ENCODE assay signal across 8 cellular contexts in the genomic region with DNA sequence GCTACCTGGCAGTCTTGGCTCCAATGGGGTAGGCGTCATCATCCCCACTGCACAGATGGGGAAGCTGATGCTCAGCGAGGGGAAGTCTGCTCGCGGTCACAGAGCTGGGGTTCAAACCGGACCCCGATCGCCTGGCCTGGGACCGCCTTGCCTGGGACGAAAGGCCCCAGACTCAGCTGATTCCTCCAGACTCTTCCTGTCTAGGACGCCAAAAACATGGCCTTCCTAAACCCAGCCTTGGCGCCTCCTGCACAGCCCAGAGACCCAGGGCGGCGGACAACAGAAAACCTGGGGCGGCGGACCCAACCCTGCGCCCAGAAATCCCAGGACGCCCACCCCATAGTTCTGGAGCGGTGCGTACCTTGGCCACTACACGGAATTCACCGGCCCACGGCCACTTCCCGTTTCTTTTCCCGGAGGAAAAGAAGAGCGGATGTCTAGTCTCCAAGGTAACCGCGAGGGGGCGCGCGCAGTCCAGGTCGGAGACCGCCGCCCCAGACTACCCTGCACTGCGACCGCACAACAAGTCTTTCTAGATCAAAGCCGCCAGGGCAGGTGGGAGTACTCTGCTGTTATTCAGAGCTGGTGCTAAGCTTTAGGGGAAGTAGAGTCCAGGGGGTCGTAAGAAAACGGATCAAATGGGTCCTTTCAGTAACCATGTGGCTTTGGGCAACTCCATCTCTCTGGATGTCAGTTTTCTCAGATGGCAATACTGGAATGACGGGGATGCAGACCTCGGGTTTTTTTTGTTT. TPM values are rescaled to one million over a fixed set of nuclear protein-coding genes. Genes with fewer than 3 reads are reported as not detected.
DNase-seq lines count a peak whose midpoint lies in the region; ATAC-seq and TF ChIP-seq lines count a peak whose summit lies in the region.

No MANE protein-coding gene starts in this region.

- H3K23ac ChIP-seq in trophoblast cell (ENCODE audit: low read length): no peak overlapping the region

- no peaks in the 10 kb centered on the region for H3K9me3 Mint-ChIP-seq in CD8-positive, alpha-beta memory T cell
- H3K9me3 Mint-ChIP-seq in activated naive CD8-positive, alpha-beta T cell (ENCODE audit: low read depth): no peaks in the 10 kb centered on the region
- no peaks in the 10 kb centered on the region for H3K9me3 Mint-ChIP-seq in type B pancreatic cell

- H3K27me3 Mint-ChIP-seq in CD8-positive, alpha-beta memory T cell: peaks cover 41 to 60% of the 10 kb centered on the region in 2 donors
- H3K27me3 Mint-ChIP-seq in activated naive CD8-positive, alpha-beta T cell: peaks cover 43% of the 10 kb centered on the region
- peaks cover 22% of the 10 kb centered on the region for H3K27me3 Mint-ChIP-seq in type B pancreatic cell

- peak overlapping the region; percentile 24 for H2AFZ ChIP-seq in trophoblast cell (ENCODE audit: insufficient read depth, low read length, poor library complexity)

- peaks cover 4% of the 10 kb centered on the region for H3K4me1 ChIP-seq in CD8-positive, alpha-beta memory T cell (ENCODE audit: insufficient read depth, low read length)
- H3K4me1 ChIP-seq in trophoblast cell (ENCODE audit: control insufficient read depth in 1 of 2, insufficient read depth in 2 of 2, low read length in 2 of 2): peaks cover 0 to 4% of the 10 kb centered on the region in 2 experiments

- peak overlapping the region; percentile 94 for H4K8ac ChIP-seq in trophoblast cell (ENCODE audit: low read depth, low read length)

- H3K9me3 ChIP-seq in CD8-positive, alpha-beta memory T cell (ENCODE audit: low read length): no peaks in the 10 kb centered on the region
- H3K9me3 ChIP-seq in trophoblast cell (ENCODE audit: insufficient read depth, low read depth, low read length): peaks cover 2% of the 10 kb centered on the region

- H2BK120ac ChIP-seq in trophoblast cell (ENCODE audit: insufficient read depth, low read length, poor library complexity): peak overlapping the region; percentile 48

- H3K36me3 Mint-ChIP-seq in CD8-positive, alpha-beta memory T cell: no peaks in the 10 kb centered on the region
- H3K36me3 Mint-ChIP-seq in activated naive CD8-positive, alpha-beta T cell: no peaks in the 10 kb centered on the region
- H3K36me3 Mint-ChIP-seq in type B pancreatic cell: no peaks in the 10 kb centered on the region

- peak overlapping the region; percentile 90 for H4K12ac ChIP-seq in trophoblast cell (ENCODE audit: low read depth, low read length)

- H3K4ac ChIP-seq in trophoblast cell (ENCODE audit: low read depth, low read length): peak overlapping the region; percentile 44

- no peaks in the 10 kb centered on the region for H3K36me3 ChIP-seq in CD8-positive, alpha-beta memory T cell (ENCODE audit: insufficient read depth, low read length)
- no peaks in the 10 kb centered on the region for H3K36me3 ChIP-seq in trophoblast cell (ENCODE audit: control insufficient read depth in 1 of 2, insufficient read depth in 2 of 2, low read length in 2 of 2)

- no peak overlapping the region for H3K4me3 ChIP-seq in CD8-positive, alpha-beta memory T cell (ENCODE audit: low read length)
- H3K4me3 ChIP-seq in Jurkat, Clone E6-1 (ENCODE audit: low read length): peak overlapping the region; percentile 5; the same call in 1 of the 2 replicates
- peak overlapping the region; percentile 46 for H3K4me3 ChIP-seq in trophoblast cell (ENCODE audit: low read depth, low read length)

- POLR2A ChIA-PET in CD8-positive, alpha-beta memory T cell (lab: Charles Lee): no interaction called here

- DNase-seq in CD8-positive, alpha-beta memory T cell: peak; percentile 35 to 64 (median 45)
- DNase-seq in Jurkat, Clone E6-1 (ENCODE audit: low read depth, low spot score): peak; percentile 50
- DNase-seq in Right ventricle myocardium superior: peak; percentile 85
- DNase-seq in trophoblast cell: peak; percentile 84 to 94
- DNase-seq in type B pancreatic cell (ENCODE audit: extremely low spot score, unreplicated experiment): peak; percentile 84

- H4K91ac ChIP-seq in trophoblast cell (ENCODE audit: low read depth, low read length): peak overlapping the region; percentile 58

- ATAC-seq in GM21360 (IDR thresholded peaks at IDR 0.05; ENCODE audit: unreplicated experiment) (peak; percentile 61), SK-N-SH treated with all-trans-retinoic acid at 6 μM for 48 hours (peak; percentile 92), Right ventricle myocardium superior (ENCODE audit: poor library complexity) (peak; percentile 83)

- intact Hi-C loops in Right ventricle myocardium superior (cut with DNase I): loop anchor here (5.0 kb wide), 1 partner anchor 57 kb away; a partner anchor contains a TSS

- H3K27me3 ChIP-seq in CD8-positive, alpha-beta memory T cell (ENCODE audit: insufficient read depth, low read length, poor library complexity, severe bottlenecking): peaks cover 34% of the 10 kb centered on the region
- H3K27me3 ChIP-seq in trophoblast cell (ENCODE audit: insufficient read depth, low read length): no peaks in the 10 kb centered on the region

- peak overlapping the region; percentile 73 for H3K4me2 ChIP-seq in trophoblast cell (ENCODE audit: low read length)

- peaks cover under 1% of the 10 kb centered on the region for H3K79me2 ChIP-seq in trophoblast cell (ENCODE audit: control insufficient read depth, insufficient read depth, low read length, poor library complexity)

- H3K79me1 ChIP-seq in trophoblast cell (ENCODE audit: low read length): peaks cover 2% of the 10 kb centered on the region

- peak overlapping the region in 6 of 7 donors; percentile 37 to 61 (median 52) for H3K4me3 Mint-ChIP-seq in CD8-positive, alpha-beta memory T cell
- peak overlapping the region; percentile 54 for H3K4me3 Mint-ChIP-seq in activated naive CD8-positive, alpha-beta T cell
- H3K4me3 Mint-ChIP-seq in type B pancreatic cell: peak overlapping the region; percentile 81

- CTCF ChIA-PET in CD8-positive, alpha-beta memory T cell (lab: Charles Lee): interaction anchor here (0.6 to 2.0 kb wide), 8 partner anchors 9 to 57 kb away, joined by 3 to 9 read pairs (median 4); a partner anchor contains a TSS

- H3K18ac ChIP-seq in trophoblast cell (ENCODE audit: low read length): no peak overlapping the region

- H3K9ac ChIP-seq in trophoblast cell (ENCODE audit: low read length): peak overlapping the region; percentile 0

- no peak overlapping the region for H2BK12ac ChIP-seq in trophoblast cell (ENCODE audit: low read length)

- H3K4me1 Mint-ChIP-seq in CD8-positive, alpha-beta memory T cell: peaks cover 8 to 19% (median 13%) of the 10 kb centered on the region in 3 donors
- peaks cover 9% of the 10 kb centered on the region for H3K4me1 Mint-ChIP-seq in activated naive CD8-positive, alpha-beta T cell (ENCODE audit: low read depth)
- H3K4me1 Mint-ChIP-seq in type B pancreatic cell (ENCODE audit: unreplicated experiment): peaks cover 17% of the 10 kb centered on the region

- no peak overlapping the region for H3K27ac Mint-ChIP-seq in CD8-positive, alpha-beta memory T cell
- no peak overlapping the region for H3K27ac Mint-ChIP-seq in activated naive CD8-positive, alpha-beta T cell
- H3K27ac Mint-ChIP-seq in type B pancreatic cell: peak overlapping the region; percentile 50

- H2AK5ac ChIP-seq in trophoblast cell (ENCODE audit: low read length): no peak overlapping the region

- no CpG with 5 or more reads among the region's 40 CpGs for WGBS in trophoblast cell (ENCODE audit: extremely low coverage, insufficient coverage, insufficient read length)

- peak; percentile 95 for TF ChIP-seq CTCF in type B pancreatic cell (conservative IDR thresholded peaks at IDR 0.05)

- H2BK5ac ChIP-seq in trophoblast cell (ENCODE audit: low read depth, low read length, poor library complexity): no peak overlapping the region

- H3K14ac ChIP-seq in trophoblast cell (ENCODE audit: low read length): peak overlapping the region; percentile 65

- H3K27ac ChIP-seq in CD8-positive, alpha-beta memory T cell (ENCODE audit: low read depth, low read length): no peak overlapping the region
- H3K27ac ChIP-seq in trophoblast cell (ENCODE audit: low read depth, low read length): no peak overlapping the region

TF ChIP-seq in SK-N-SH treated with all-trans-retinoic acid at 6 μM for 48 hours, 23 proteins besides CTCF, POLR2A, EP300 and RAD21 (continues in another document):
- TF ChIP-seq ZNF70 (CRISPR knock-in tag; IDR thresholded peaks at IDR 0.05): no peak
- no peak for TF ChIP-seq SNAI2 (CRISPR knock-in tag; IDR thresholded peaks at IDR 0.05)
- TF ChIP-seq, protein P1, sequence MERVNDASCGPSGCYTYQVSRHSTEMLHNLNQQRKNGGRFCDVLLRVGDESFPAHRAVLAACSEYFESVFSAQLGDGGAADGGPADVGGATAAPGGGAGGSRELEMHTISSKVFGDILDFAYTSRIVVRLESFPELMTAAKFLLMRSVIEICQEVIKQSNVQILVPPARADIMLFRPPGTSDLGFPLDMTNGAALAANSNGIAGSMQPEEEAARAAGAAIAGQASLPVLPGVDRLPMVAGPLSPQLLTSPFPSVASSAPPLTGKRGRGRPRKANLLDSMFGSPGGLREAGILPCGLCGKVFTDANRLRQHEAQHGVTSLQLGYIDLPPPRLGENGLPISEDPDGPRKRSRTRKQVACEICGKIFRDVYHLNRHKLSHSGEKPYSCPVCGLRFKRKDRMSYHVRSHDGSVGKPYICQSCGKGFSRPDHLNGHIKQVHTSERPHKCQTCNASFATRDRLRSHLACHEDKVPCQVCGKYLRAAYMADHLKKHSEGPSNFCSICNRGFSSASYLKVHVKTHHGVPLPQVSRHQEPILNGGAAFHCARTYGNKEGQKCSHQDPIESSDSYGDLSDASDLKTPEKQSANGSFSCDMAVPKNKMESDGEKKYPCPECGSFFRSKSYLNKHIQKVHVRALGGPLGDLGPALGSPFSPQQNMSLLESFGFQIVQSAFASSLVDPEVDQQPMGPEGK (CRISPR knock-in tag; IDR thresholded peaks at IDR 0.05; ENCODE audit: borderline replicate concordance): no peak
- TF ChIP-seq ZNF8 (CRISPR knock-in tag; IDR thresholded peaks at IDR 0.05): peak; percentile 36; the same call in 1 of the 2 replicates

RNA-seq across cellular contexts. Expression of a gene that starts 4.9 kb away (rescaled TPM):
- under 1 TPM; 0.04 TPM for total RNA-seq in CD8-positive, alpha-beta memory T cell
- polyA plus RNA-seq in CD8-positive, alpha-beta memory T cell: not detected
- 0.55 TPM for polyA plus RNA-seq in Jurkat, Clone E6-1 (2012; ENCODE audit: insufficient read depth, insufficient read length)
- total RNA-seq in Right ventricle myocardium superior (5.0 TPM), type B pancreatic cell (ENCODE audit: low replicate concordance) (14.8 and 47.4 TPM in 2 replicates)
- polyA plus RNA-seq in trophoblast cell (2013): 2.7 and 3.2 TPM in 2 replicates

RNA-seq across cellular contexts. Expression of a gene that starts 29.7 kb away (rescaled TPM):
- under 1 TPM in 1 of 2 experiments, not detected in 1; 0.44 TPM for total RNA-seq in CD8-positive, alpha-beta memory T cell
- not detected for polyA plus RNA-seq in CD8-positive, alpha-beta memory T cell
- polyA plus RNA-seq in Jurkat, Clone E6-1 (2012; ENCODE audit: insufficient read depth, insufficient read length): 5.6 TPM
- total RNA-seq in Right ventricle myocardium superior (not detected), type B pancreatic cell (ENCODE audit: low replicate concordance) (0.40 and 1.7 TPM in 2 replicates)
- polyA plus RNA-seq in trophoblast cell (2013): 1.3 TPM in 2 replicates

RNA-seq across cellular contexts. Expression of a gene that starts 57.5 kb away (rescaled TPM):
- 10 to 100 TPM; 35.9 to 36.1 TPM for total RNA-seq in CD8-positive, alpha-beta memory T cell
- 43.5 TPM for polyA plus RNA-seq in CD8-positive, alpha-beta memory T cell
- polyA plus RNA-seq in Jurkat, Clone E6-1 (2012; ENCODE audit: insufficient read depth, insufficient read length): 28.6 TPM
- total RNA-seq in Right ventricle myocardium superior (42.9 TPM), type B pancreatic cell (ENCODE audit: low replicate concordance) (34.2 and 39.4 TPM in 2 replicates)
- 19.5 and 22.5 TPM in 2 replicates for polyA plus RNA-seq in trophoblast cell (2013)
